25 cellular contexts compared by ENCODE assay signal in the genomic region with DNA sequence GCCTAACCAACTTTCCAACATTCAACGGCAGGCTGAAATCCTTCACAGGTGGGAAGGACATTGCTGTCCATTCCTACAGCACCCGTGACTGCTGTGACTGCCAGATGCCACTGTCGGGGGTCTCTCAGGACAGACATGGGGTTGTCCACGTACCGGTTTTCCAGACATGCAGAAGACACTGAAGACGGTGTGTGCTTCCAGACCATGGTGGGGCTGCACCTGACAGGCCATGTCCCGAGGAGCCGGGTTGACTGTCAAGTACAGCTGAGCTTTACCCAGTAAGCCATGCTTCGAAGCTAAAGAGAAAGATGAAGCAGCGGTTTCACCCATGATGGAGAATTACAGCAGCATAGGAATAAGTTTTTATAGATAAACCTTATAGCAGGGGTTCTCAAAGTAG.
DNase-seq lines count a peak whose midpoint lies in the region; ATAC-seq and TF ChIP-seq lines count a peak whose summit lies in the region.
"Had no signal": no experiment of that assay in that cellular context is flagged by ENCODE, and none has a peak within 500 bp of the region (broad histone marks: within the 10 kb centered on the region; RNA-seq: fewer than 3 reads in every experiment).

No MANE protein-coding gene starts in this region.

- H3K27me3 Mint-ChIP-seq in osteocyte (ENCODE audit: unreplicated experiment) (peaks cover 5% of the 10 kb centered on the region), T-helper 17 cell (no peaks in the 10 kb centered on the region)
- H3K27me3 Mint-ChIP-seq: CD4-positive, alpha-beta memory T cell; CD8-positive, alpha-beta memory T cell had no signal

- H3K27ac ChIP-seq in esophagus muscularis mucosa (replicated peaks in 1 of 4) (no peak overlapping the region), lung (ENCODE audit: low read depth in 1 of 2, low read length in 1 of 2) (no peak overlapping the region), left ventricle myocardium inferior (replicated peaks) (no peak overlapping the region)
- H3K27ac ChIP-seq: BLaER1 had no signal

- TF ChIP-seq CTCF in esophagus muscularis mucosa (IDR thresholded peaks at IDR 0.05) (no peak), lung (IDR thresholded peaks at IDR 0.05; ENCODE audit: control extremely low read depth, extremely low read depth) (no peak), osteocyte (IDR thresholded peaks at IDR 0.05) (no peak), left ventricle myocardium inferior (IDR thresholded peaks at IDR 0.05; ENCODE audit: borderline replicate concordance) (no peak)

- H3K27ac Mint-ChIP-seq in osteocyte (ENCODE audit: unreplicated experiment) (no peak overlapping the region), T-helper 17 cell (no peak overlapping the region)
- H3K27ac Mint-ChIP-seq: CD14-positive monocyte; CD4-positive, alpha-beta memory T cell; CD4-positive, CD25-positive, alpha-beta regulatory T cell; CD8-positive, alpha-beta memory T cell had no signal

- no peak overlapping the region for H3K4me3 Mint-ChIP-seq in osteocyte (ENCODE audit: unreplicated experiment)
- no peak overlapping the region for H3K4me3 Mint-ChIP-seq in T-helper 17 cell
- H3K4me3 Mint-ChIP-seq: CD14-positive monocyte; CD4-positive, alpha-beta memory T cell; CD4-positive, CD25-positive, alpha-beta regulatory T cell; CD8-positive, alpha-beta memory T cell had no signal

- H3K36me3 Mint-ChIP-seq in osteocyte (ENCODE audit: unreplicated experiment), result no peaks in the 10 kb centered on the region
- peaks cover 3% of the 10 kb centered on the region for H3K36me3 Mint-ChIP-seq in T-helper 17 cell (ENCODE audit: low read depth)
- H3K36me3 Mint-ChIP-seq: CD14-positive monocyte; CD4-positive, alpha-beta memory T cell; CD4-positive, CD25-positive, alpha-beta regulatory T cell; CD8-positive, alpha-beta memory T cell had no signal

- no peak for TF ChIP-seq POLR2A in esophagus muscularis mucosa (IDR thresholded peaks at IDR 0.05; ENCODE audit: low read depth)

- peaks cover 0 to 17% (median 0%) of the 10 kb centered on the region in 4 donors for H3K36me3 ChIP-seq in esophagus muscularis mucosa
- H3K36me3 ChIP-seq in lung (ENCODE audit: control insufficient read depth in 2 of 2, insufficient read depth in 2 of 2, low read length in 2 of 2), result no peaks in the 10 kb centered on the region
- no peaks in the 10 kb centered on the region for H3K36me3 ChIP-seq in left ventricle myocardium inferior
- H3K36me3 ChIP-seq: BE2C, BLaER1 had no signal

- H3K4me3 ChIP-seq in esophagus muscularis mucosa, result no peak overlapping the region
- no peak overlapping the region for H3K4me3 ChIP-seq in lung
- H3K4me3 ChIP-seq in left ventricle myocardium inferior, result no peak overlapping the region
- H3K4me3 ChIP-seq: BLaER1, GM12878 had no signal

- ATAC-seq in lung (ENCODE audit: insufficient read depth, low FRiP score), result no peak
- ATAC-seq in T-helper 17 cell, result no peak
- ATAC-seq: GM12878 had no signal

- TF ChIP-seq EP300 in esophagus muscularis mucosa (IDR thresholded peaks at IDR 0.05), result no peak

- DNase-seq in esophagus muscularis mucosa (ENCODE audit: extremely low spot score) (peak; percentile 66), lung (ENCODE audit: low spot score) (peak; percentile 25), osteocyte (ENCODE audit: extremely low spot score, unreplicated experiment) (peak; percentile 79), SIG-M5 treated with dmso at 0.1 percent for 504 hours (lab: John Stamatoyannopoulos, UW; ENCODE audit: unreplicated experiment) (no peak), left ventricle myocardium inferior (no peak), T-helper 17 cell (no peak), hippocampal formation (lab: John Stamatoyannopoulos, UW) (no peak)
- DNase-seq: 8988T; ACHN; BE2C; C1 segment of cervical spinal cord; CD4-positive, alpha-beta memory T cell; CD4-positive, CD25-positive, alpha-beta regulatory T cell; CD8-positive, alpha-beta memory T cell; COR-L47; DMS 273 treated with DMSO at 0.1 percent for 48 hours; DMS153; DMS53; DMS79; DND-41; EL; GDM1 had no signal

- H3K4me1 ChIP-seq in esophagus muscularis mucosa (no peaks in the 10 kb centered on the region), lung (ENCODE audit: control insufficient read depth in 2 of 2, insufficient read depth in 2 of 2, low read length in 2 of 2) (no peaks in the 10 kb centered on the region), left ventricle myocardium inferior (peaks cover 14% of the 10 kb centered on the region)
- H3K4me1 ChIP-seq: BE2C, BLaER1 had no signal

- no peaks in the 10 kb centered on the region for H3K9me3 Mint-ChIP-seq in osteocyte (ENCODE audit: unreplicated experiment)
- H3K9me3 Mint-ChIP-seq: CD14-positive monocyte; CD4-positive, alpha-beta memory T cell; CD4-positive, CD25-positive, alpha-beta regulatory T cell; CD8-positive, alpha-beta memory T cell had no signal

- intact Hi-C loops in esophagus muscularis mucosa (cut with DNase I), result no loop called here
- intact Hi-C loops in left ventricle myocardium inferior (cut with micrococcal nuclease), result no loop called here

- 97% methylated on average over 10 of the region's 10 CpGs for WGBS in esophagus muscularis mucosa
- WGBS in lung, 2 donors, result 92 to 95% methylated on average over 10 of the region's 10 CpGs

- H3K27me3 ChIP-seq in esophagus muscularis mucosa, result no peaks in the 10 kb centered on the region
- H3K27me3 ChIP-seq in lung (ENCODE audit: control insufficient read depth, insufficient read depth), result no peaks in the 10 kb centered on the region
- no peaks in the 10 kb centered on the region for H3K27me3 ChIP-seq in left ventricle myocardium inferior (ENCODE audit: low read depth)
- H3K27me3 ChIP-seq: BE2C, BLaER1 had no signal

- H3K4me1 Mint-ChIP-seq in osteocyte (ENCODE audit: unreplicated experiment) (peaks cover 6% of the 10 kb centered on the region), T-helper 17 cell (no peaks in the 10 kb centered on the region)
- H3K4me1 Mint-ChIP-seq: CD14-positive monocyte; CD4-positive, alpha-beta memory T cell; CD4-positive, CD25-positive, alpha-beta regulatory T cell; CD8-positive, alpha-beta memory T cell had no signal

- no peaks in the 10 kb centered on the region for H3K9me3 ChIP-seq in esophagus muscularis mucosa
- H3K9me3 ChIP-seq in lung (ENCODE audit: control insufficient read depth in 2 of 2, insufficient read depth in 1 of 2, low read length in 1 of 2), result no peaks in the 10 kb centered on the region
- no peaks in the 10 kb centered on the region for H3K9me3 ChIP-seq in left ventricle myocardium inferior (replicated peaks)
- H3K9me3 ChIP-seq in T-helper 17 cell (ENCODE audit: control insufficient read depth, low read length, poor library complexity, severe bottlenecking), result no peaks in the 10 kb centered on the region
- H3K9me3 ChIP-seq: BE2C, BLaER1 had no signal

Comparison
In these comparisons a context has a peak if more than half of its experiments do, and no peak if none do; other contexts are left out.
1. DNase-seq: peak in esophagus muscularis mucosa (single experiment), lung (single experiment) and osteocyte (single experiment); none in SIG-M5 treated with dmso at 0.1 percent for 504 hours (single experiment), left ventricle myocardium inferior (single experiment), T-helper 17 cell (0 of 3) and hippocampal formation (0 of 2).